In the genomic region with DNA sequence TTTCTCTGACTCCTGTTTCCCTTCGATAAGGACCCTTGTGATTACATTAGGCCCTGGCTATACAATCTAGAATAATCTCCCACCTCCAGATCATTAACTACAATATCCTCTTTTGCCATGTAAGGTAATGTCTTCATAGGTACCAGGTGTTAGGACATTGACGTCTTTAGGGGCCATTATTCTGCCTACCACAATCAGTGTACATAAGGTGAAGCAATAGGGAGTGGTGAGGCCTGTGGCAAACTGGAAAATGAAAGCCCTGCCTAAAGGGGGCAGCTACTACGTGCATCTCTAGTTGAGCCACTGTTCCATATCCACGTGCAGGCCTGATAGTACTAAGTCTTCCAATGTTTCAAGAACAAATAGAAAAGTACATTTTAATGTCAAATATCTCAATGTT, we compare ENCODE assay signal across 1 cellular context.
A peak's percentile ranks its signal among the peaks of the same experiment; 100 is the strongest.
TF ChIP-seq lines count a peak whose summit lies in the region.

No MANE protein-coding gene starts in this region.

TF ChIP-seq in K562, 482 proteins besides CTCF, POLR2A, EP300 and RAD21 (continued from another document):
- TF ChIP-seq, protein P1, sequence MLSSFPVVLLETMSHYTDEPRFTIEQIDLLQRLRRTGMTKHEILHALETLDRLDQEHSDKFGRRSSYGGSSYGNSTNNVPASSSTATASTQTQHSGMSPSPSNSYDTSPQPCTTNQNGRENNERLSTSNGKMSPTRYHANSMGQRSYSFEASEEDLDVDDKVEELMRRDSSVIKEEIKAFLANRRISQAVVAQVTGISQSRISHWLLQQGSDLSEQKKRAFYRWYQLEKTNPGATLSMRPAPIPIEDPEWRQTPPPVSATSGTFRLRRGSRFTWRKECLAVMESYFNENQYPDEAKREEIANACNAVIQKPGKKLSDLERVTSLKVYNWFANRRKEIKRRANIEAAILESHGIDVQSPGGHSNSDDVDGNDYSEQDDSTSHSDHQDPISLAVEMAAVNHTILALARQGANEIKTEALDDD (IDR thresholded peaks at IDR 0.05), result no peak
- TF ChIP-seq, protein P2, sequence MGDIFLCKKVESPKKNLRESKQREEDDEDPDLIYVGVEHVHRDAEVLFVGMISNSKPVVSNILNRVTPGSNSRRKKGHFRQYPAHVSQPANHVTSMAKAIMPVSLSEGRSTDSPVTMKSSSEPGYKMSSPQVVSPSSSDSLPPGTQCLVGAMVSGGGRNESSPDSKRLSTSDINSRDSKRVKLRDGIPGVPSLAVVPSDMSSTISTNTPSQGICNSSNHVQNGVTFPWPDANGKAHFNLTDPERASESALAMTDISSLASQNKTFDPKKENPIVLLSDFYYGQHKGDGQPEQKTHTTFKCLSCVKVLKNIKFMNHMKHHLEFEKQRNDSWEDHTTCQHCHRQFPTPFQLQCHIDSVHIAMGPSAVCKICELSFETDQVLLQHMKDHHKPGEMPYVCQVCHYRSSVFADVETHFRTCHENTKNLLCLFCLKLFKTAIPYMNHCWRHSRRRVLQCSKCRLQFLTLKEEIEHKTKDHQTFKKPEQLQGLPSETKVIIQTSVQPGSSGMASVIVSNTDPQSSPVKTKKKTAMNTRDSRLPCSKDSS (IDR thresholded peaks at IDR 0.05; ENCODE audit: low read depth, partially characterized antibody), result no peak
- 0 out of 2 replicates have a peak, but pooled peaks have one; percentile 38 for TF ChIP-seq ARID1B (IDR thresholded peaks at IDR 0.05)
- TF ChIP-seq, protein P3, sequence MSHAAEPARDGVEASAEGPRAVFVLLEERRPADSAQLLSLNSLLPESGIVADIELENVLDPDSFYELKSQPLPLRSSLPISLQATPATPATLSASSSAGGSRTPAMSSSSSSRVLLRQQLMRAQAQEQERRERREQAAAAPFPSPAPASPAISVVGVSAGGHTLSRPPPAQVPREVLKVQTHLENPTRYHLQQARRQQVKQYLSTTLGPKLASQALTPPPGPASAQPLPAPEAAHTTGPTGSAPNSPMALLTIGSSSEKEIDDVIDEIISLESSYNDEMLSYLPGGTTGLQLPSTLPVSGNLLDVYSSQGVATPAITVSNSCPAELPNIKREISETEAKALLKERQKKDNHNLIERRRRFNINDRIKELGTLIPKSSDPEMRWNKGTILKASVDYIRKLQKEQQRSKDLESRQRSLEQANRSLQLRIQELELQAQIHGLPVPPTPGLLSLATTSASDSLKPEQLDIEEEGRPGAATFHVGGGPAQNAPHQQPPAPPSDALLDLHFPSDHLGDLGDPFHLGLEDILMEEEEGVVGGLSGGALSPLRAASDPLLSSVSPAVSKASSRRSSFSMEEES (CRISPR knock-in tag; IDR thresholded peaks at IDR 0.05), result peak; percentile 48; the same call in 1 of the 2 replicates
- 0 out of 2 replicates have a peak, but pooled peaks have one; percentile 33 for TF ChIP-seq BCOR (IDR thresholded peaks at IDR 0.05)
- TF ChIP-seq ESRRA (IDR thresholded peaks at IDR 0.05; ENCODE audit: borderline replicate concordance, low read depth), result peak; percentile 8; the same call in 1 of the 2 replicates
- 0 out of 2 replicates have a peak, but pooled peaks have one; percentile 42 for TF ChIP-seq CBFA2T3 (IDR thresholded peaks at IDR 0.05)
- TF ChIP-seq ZNF764 (CRISPR knock-in tag; IDR thresholded peaks at IDR 0.05; ENCODE audit: low read depth), result no peak
- peak; percentile 84 for TF ChIP-seq ADNP (tag; IDR thresholded peaks at IDR 0.05)
- TF ChIP-seq RCOR1 (IDR thresholded peaks at IDR 0.05; ENCODE audit: borderline replicate concordance in 1 of 2, low read depth in 2 of 2, low read length in 2 of 2), result 0 out of 4 replicates have a peak, but pooled peaks of 1 of the 2 experiments have one; percentile 32
- TF ChIP-seq CXXC5 (CRISPR knock-in tag; IDR thresholded peaks at IDR 0.05), result 0 out of 2 replicates have a peak, but pooled peaks have one; percentile 12
- peak in 1 of 2 experiments; percentile 62; a peak in 2 of 4 replicates for TF ChIP-seq KDM1A (IDR thresholded peaks at IDR 0.05)
TF ChIP-seq in K562: peak in this region for 15.
